Comparison of ENCODE assay signal across 1 cellular context in the genomic region with DNA sequence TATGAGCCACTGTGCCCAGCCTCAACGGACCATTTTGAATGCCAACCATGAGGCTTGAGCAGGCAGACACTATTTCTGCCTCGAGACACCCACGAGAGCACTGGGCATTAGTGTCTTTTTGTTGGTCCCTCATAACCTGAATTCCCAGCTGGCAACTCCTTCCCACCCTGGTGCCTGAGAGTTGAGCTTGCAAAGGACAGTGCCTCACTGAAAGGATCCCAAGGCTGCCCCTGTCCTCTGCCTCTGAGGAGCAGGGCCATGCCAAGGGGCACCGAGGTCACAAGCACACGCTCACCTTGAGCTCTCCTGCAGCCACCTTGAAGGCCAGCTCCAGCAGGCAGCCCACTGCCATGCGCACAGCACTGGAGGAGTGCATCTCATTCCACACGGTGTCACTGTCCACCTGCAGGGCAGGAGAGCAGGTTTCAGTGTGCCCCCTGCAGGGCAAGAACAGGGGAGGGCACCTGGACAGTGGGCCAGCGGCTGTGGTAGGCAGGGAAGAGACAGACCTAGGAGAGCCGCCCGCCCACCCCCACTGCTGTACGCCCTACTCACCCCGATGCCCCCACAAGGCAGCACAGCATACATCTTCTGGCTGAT.
TF ChIP-seq lines count a peak whose summit lies in the region.

No MANE protein-coding gene starts in this region.

TF ChIP-seq in SK-N-SH treated with all-trans-retinoic acid at 6 μM for 48 hours, 23 proteins besides CTCF, POLR2A, EP300 and RAD21 (continued from another document):
- TF ChIP-seq, protein P1, sequence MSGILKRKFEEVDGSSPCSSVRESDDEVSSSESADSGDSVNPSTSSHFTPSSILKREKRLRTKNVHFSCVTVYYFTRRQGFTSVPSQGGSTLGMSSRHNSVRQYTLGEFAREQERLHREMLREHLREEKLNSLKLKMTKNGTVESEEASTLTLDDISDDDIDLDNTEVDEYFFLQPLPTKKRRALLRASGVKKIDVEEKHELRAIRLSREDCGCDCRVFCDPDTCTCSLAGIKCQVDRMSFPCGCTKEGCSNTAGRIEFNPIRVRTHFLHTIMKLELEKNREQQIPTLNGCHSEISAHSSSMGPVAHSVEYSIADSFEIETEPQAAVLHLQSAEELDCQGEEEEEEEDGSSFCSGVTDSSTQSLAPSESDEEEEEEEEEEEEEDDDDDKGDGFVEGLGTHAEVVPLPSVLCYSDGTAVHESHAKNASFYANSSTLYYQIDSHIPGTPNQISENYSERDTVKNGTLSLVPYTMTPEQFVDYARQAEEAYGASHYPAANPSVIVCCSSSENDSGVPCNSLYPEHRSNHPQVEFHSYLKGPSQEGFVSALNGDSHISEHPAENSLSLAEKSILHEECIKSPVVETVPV (CRISPR knock-in tag; IDR thresholded peaks at IDR 0.05): no peak
- TF ChIP-seq, protein P2, sequence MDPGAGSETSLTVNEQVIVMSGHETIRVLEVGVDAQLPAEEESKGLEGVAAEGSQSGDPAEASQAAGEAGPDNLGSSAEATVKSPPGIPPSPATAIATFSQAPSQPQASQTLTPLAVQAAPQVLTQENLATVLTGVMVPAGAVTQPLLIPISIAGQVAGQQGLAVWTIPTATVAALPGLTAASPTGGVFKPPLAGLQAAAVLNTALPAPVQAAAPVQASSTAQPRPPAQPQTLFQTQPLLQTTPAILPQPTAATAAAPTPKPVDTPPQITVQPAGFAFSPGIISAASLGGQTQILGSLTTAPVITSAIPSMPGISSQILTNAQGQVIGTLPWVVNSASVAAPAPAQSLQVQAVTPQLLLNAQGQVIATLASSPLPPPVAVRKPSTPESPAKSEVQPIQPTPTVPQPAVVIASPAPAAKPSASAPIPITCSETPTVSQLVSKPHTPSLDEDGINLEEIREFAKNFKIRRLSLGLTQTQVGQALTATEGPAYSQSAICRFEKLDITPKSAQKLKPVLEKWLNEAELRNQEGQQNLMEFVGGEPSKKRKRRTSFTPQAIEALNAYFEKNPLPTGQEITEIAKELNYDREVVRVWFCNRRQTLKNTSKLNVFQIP (CRISPR knock-in tag; IDR thresholded peaks at IDR 0.05; ENCODE audit: borderline replicate concordance, low read depth): no peak
- TF ChIP-seq, protein P3, sequence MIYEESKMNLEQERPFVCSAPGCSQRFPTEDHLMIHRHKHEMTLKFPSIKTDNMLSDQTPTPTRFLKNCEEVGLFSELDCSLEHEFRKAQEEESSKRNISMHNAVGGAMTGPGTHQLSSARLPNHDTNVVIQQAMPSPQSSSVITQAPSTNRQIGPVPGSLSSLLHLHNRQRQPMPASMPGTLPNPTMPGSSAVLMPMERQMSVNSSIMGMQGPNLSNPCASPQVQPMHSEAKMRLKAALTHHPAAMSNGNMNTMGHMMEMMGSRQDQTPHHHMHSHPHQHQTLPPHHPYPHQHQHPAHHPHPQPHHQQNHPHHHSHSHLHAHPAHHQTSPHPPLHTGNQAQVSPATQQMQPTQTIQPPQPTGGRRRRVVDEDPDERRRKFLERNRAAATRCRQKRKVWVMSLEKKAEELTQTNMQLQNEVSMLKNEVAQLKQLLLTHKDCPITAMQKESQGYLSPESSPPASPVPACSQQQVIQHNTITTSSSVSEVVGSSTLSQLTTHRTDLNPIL (CRISPR knock-in tag; IDR thresholded peaks at IDR 0.05; ENCODE audit: low read depth): no peak
- TF ChIP-seq ZNF8 (CRISPR knock-in tag; IDR thresholded peaks at IDR 0.05) (no peak), ZNF70 (CRISPR knock-in tag; IDR thresholded peaks at IDR 0.05) (no peak), RARB (CRISPR knock-in tag; IDR thresholded peaks at IDR 0.05) (no peak), BACH2 (CRISPR knock-in tag; IDR thresholded peaks at IDR 0.05; ENCODE audit: borderline replicate concordance) (no peak), ZFP30 (CRISPR knock-in tag; IDR thresholded peaks at IDR 0.05) (no peak)
- TF ChIP-seq, protein P4, sequence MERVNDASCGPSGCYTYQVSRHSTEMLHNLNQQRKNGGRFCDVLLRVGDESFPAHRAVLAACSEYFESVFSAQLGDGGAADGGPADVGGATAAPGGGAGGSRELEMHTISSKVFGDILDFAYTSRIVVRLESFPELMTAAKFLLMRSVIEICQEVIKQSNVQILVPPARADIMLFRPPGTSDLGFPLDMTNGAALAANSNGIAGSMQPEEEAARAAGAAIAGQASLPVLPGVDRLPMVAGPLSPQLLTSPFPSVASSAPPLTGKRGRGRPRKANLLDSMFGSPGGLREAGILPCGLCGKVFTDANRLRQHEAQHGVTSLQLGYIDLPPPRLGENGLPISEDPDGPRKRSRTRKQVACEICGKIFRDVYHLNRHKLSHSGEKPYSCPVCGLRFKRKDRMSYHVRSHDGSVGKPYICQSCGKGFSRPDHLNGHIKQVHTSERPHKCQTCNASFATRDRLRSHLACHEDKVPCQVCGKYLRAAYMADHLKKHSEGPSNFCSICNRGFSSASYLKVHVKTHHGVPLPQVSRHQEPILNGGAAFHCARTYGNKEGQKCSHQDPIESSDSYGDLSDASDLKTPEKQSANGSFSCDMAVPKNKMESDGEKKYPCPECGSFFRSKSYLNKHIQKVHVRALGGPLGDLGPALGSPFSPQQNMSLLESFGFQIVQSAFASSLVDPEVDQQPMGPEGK (CRISPR knock-in tag; IDR thresholded peaks at IDR 0.05; ENCODE audit: borderline replicate concordance): no peak
TF ChIP-seq in SK-N-SH treated with all-trans-retinoic acid at 6 μM for 48 hours: peak in this region for 0.
